ENCODE assay signal across 21 cellular contexts in genomic region chr16:82160226-82160625, GRCh38. TPM values are rescaled to one million over a fixed set of nuclear protein-coding genes. Genes with fewer than 3 reads are reported as not detected.
DNase-seq lines count a peak whose midpoint lies in the region; ATAC-seq and TF ChIP-seq lines count a peak whose summit lies in the region.
"Had no signal": no experiment of that assay in that cellular context is flagged by ENCODE, and none has a peak within 500 bp of the region (broad histone marks: within the 10 kb centered on the region; RNA-seq: fewer than 3 reads in every experiment).

No MANE protein-coding gene starts in this region.

- ATAC-seq in HG03442 (IDR thresholded peaks at IDR 0.05; ENCODE audit: unreplicated experiment), result no peak
- ATAC-seq: A549 had no signal

- TF ChIP-seq CTCF in fibroblast of villous mesenchyme (IDR thresholded peaks at IDR 0.05; ENCODE audit: insufficient read depth, low read depth, low read length) (no peak), coronary artery (IDR thresholded peaks at IDR 0.05) (no peak)

- DNase-seq in EH (ENCODE audit: low read depth) (peak; percentile 8), amniotic epithelial cell (ENCODE audit: low read depth) (peak; percentile 62), astrocyte of the hippocampus (ENCODE audit: low read depth, low spot score) (peak; percentile 55), fibroblast of villous mesenchyme (ENCODE audit: low read depth) (peak; percentile 36), coronary artery (ENCODE audit: low spot score) (no peak), GOT3 (lab: John Stamatoyannopoulos, UW) (no peak), SKM-1 treated with dmso at 0.1 percent for 144 hours (lab: John Stamatoyannopoulos, UW; ENCODE audit: unreplicated experiment) (no peak)
- DNase-seq: 8988T; ACHN; AML-193; BE2C; CD4-positive, alpha-beta T cell; CD8-positive, alpha-beta memory T cell; DMS 273 treated with DMSO at 0.1 percent for 48 hours; DMS53; DMS79 treated with DMSO at 0.1 percent for 48 hours; H7; HCEC 1CT had no signal

- no peak overlapping the region for H3K27ac ChIP-seq in coronary artery
- H3K27ac ChIP-seq: A549; BLaER1 treated with 17β-estradiol and CSF1 and Interleukin-3, amounts not matched to agents 10 nM and 100 nM had no signal

- H3K4me3 ChIP-seq in fibroblast of villous mesenchyme (ENCODE audit: low read depth, low read length) (no peak overlapping the region), coronary artery (no peak overlapping the region)
- H3K4me3 ChIP-seq: A549; BLaER1 treated with 17β-estradiol and CSF1 and Interleukin-3, amounts not matched to agents 10 nM and 100 nM had no signal

RNA-seq across cellular contexts. Expression of gene MPHOSPH6, which starts 9.8 kb away (rescaled TPM):
- 32.9 and 38.4 TPM in 2 replicates for total RNA-seq in fibroblast of villous mesenchyme

Comparison
In these comparisons a context has a peak if more than half of its experiments do, and no peak if none do; other contexts are left out.
1. DNase-seq: peak in EH (single experiment), amniotic epithelial cell (single experiment), astrocyte of the hippocampus (single experiment) and fibroblast of villous mesenchyme (single experiment); none in coronary artery (single experiment), GOT3 (single experiment) and SKM-1 treated with dmso at 0.1 percent for 144 hours (single experiment).